2 cellular contexts compared by ENCODE assay signal in the genomic region with DNA sequence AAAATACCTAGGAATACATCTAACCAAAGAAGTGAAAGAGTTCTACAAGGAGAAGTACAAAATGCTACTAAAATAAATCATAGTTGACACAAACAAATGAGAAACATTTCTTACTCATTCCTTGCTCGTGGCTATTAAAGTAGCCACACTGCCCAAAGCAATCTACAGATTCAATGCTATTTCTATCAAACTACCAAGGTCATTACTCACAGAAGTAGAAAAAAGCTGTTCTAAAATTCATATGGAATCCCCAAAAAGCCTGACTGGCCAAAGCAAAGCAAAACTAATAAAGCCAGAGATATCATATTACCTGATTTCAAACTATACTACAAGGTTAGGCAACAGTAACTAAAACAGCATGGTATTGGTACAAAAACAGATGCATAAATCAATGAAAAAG.
TF ChIP-seq lines count a peak whose summit lies in the region.

No MANE protein-coding gene starts in this region.

TF ChIP-seq in IMR-90, 13 proteins besides CTCF, POLR2A, EP300 and RAD21:
- TF ChIP-seq MXI1 (IDR thresholded peaks at IDR 0.05; ENCODE audit: borderline replicate concordance, low read depth, low read length) (no peak), RCOR1 (IDR thresholded peaks at IDR 0.05; ENCODE audit: insufficient replicate concordance, low read length) (no peak), MAFK (IDR thresholded peaks at IDR 0.05; ENCODE audit: low read depth, low read length) (no peak), RFX5 (IDR thresholded peaks at IDR 0.05; ENCODE audit: low read depth, low read length) (no peak)
- TF ChIP-seq, protein P1, sequence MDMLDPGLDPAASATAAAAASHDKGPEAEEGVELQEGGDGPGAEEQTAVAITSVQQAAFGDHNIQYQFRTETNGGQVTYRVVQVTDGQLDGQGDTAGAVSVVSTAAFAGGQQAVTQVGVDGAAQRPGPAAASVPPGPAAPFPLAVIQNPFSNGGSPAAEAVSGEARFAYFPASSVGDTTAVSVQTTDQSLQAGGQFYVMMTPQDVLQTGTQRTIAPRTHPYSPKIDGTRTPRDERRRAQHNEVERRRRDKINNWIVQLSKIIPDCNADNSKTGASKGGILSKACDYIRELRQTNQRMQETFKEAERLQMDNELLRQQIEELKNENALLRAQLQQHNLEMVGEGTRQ (IDR thresholded peaks at IDR 0.05; ENCODE audit: low read depth, low read length): no peak
- TF ChIP-seq, protein P2, sequence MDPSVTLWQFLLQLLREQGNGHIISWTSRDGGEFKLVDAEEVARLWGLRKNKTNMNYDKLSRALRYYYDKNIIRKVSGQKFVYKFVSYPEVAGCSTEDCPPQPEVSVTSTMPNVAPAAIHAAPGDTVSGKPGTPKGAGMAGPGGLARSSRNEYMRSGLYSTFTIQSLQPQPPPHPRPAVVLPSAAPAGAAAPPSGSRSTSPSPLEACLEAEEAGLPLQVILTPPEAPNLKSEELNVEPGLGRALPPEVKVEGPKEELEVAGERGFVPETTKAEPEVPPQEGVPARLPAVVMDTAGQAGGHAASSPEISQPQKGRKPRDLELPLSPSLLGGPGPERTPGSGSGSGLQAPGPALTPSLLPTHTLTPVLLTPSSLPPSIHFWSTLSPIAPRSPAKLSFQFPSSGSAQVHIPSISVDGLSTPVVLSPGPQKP (IDR thresholded peaks at IDR 0.05; ENCODE audit: borderline replicate concordance, low read depth, low read length): no peak
TF ChIP-seq in IMR-90: peak in this region for 0.

TF ChIP-seq in SK-N-SH, 30 proteins besides CTCF, POLR2A, EP300 and RAD21:
- no peak for TF ChIP-seq FOXM1 (IDR thresholded peaks at IDR 0.05; ENCODE audit: low read depth)
- TF ChIP-seq TCF12 (IDR thresholded peaks at IDR 0.05): no peak
- TF ChIP-seq, protein P1 (IDR thresholded peaks at IDR 0.05; ENCODE audit: borderline replicate concordance, low read depth, low read length): no peak
- no peak for TF ChIP-seq EZH2phosphoT487 (IDR thresholded peaks at IDR 0.05; ENCODE audit: borderline replicate concordance, low read depth)
- TF ChIP-seq CHD2 (IDR thresholded peaks at IDR 0.05; ENCODE audit: low read length, partially characterized antibody): no peak
- TF ChIP-seq, protein P3, sequence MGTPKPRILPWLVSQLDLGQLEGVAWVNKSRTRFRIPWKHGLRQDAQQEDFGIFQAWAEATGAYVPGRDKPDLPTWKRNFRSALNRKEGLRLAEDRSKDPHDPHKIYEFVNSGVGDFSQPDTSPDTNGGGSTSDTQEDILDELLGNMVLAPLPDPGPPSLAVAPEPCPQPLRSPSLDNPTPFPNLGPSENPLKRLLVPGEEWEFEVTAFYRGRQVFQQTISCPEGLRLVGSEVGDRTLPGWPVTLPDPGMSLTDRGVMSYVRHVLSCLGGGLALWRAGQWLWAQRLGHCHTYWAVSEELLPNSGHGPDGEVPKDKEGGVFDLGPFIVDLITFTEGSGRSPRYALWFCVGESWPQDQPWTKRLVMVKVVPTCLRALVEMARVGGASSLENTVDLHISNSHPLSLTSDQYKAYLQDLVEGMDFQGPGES (IDR thresholded peaks at IDR 0.05; ENCODE audit: low read depth, low read length): no peak
- no peak for TF ChIP-seq RCOR1 (IDR thresholded peaks at IDR 0.05; ENCODE audit: low read length)
- no peak for TF ChIP-seq FOXJ3 (CRISPR knock-in tag; IDR thresholded peaks at IDR 0.05)
- no peak for TF ChIP-seq TAF1 (IDR thresholded peaks at IDR 0.05; ENCODE audit: borderline replicate concordance, low read depth, low read length)
- no peak for TF ChIP-seq TEAD4 (IDR thresholded peaks at IDR 0.05; ENCODE audit: borderline replicate concordance, insufficient read depth)
- no peak for TF ChIP-seq RFX5 (IDR thresholded peaks at IDR 0.05; ENCODE audit: low read length)
- TF ChIP-seq MEF2A (IDR thresholded peaks at IDR 0.05; ENCODE audit: borderline replicate concordance, low read depth): no peak
- no peak for TF ChIP-seq NFIC (IDR thresholded peaks at IDR 0.05; ENCODE audit: borderline replicate concordance)
